1 cellular context compared by ENCODE assay signal in the genomic region with DNA sequence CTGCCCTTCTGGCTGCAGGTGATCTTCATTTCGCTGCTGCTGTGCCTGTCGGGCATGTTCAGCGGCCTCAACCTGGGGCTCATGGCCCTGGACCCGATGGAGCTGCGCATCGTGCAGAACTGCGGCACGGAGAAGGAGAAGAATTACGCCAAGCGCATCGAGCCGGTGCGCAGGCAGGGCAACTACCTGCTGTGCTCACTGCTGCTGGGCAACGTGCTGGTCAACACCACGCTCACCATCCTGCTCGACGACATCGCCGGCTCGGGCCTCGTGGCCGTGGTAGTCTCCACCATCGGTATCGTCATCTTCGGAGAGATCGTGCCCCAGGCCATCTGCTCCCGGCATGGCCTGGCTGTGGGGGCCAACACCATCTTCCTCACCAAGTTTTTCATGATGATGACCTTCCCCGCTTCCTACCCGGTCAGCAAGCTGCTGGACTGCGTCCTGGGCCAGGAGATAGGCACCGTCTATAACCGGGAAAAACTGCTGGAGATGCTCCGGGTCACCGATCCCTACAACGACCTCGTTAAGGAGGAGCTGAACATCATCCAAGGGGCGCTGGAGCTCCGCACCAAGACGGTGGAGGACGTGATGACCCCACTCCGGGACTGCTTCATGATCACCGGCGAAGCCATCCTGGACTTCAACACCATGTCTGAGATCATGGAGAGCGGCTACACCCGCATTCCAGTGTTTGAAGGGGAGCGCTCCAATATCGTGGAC.
TF ChIP-seq lines count a peak whose summit lies in the region.

No MANE protein-coding gene starts in this region.

TF ChIP-seq in H1, 55 proteins besides CTCF, POLR2A, EP300 and RAD21:
- TF ChIP-seq RFX5 (IDR thresholded peaks at IDR 0.05; ENCODE audit: borderline replicate concordance, low read depth, low read length) (no peak), GABPA (IDR thresholded peaks at IDR 0.05; ENCODE audit: borderline replicate concordance, insufficient read depth, low read length) (no peak), TAF1 (IDR thresholded peaks at IDR 0.05; ENCODE audit: low read depth, low read length) (0 out of 2 replicates have a peak, but pooled peaks have one; percentile 37), EZH2 (IDR thresholded peaks at IDR 0.05; ENCODE audit: low read depth, low read length, severe bottlenecking) (peak; percentile 69), RNF2 (IDR thresholded peaks at IDR 0.05; ENCODE audit: borderline replicate concordance, low read depth, low read length, missing control alignments, poor library complexity, severe bottlenecking) (peak; percentile 71), RBBP5 (IDR thresholded peaks at IDR 0.05; ENCODE audit: borderline replicate concordance, low read depth, low read length) (peak; percentile 84), ASH2L (IDR thresholded peaks at IDR 0.05; ENCODE audit: low read length) (peak; percentile 80), TEAD4 (IDR thresholded peaks at IDR 0.05; ENCODE audit: low read depth, low read length) (peak; percentile 4; the same call in 1 of the 2 replicates), RXRA (IDR thresholded peaks at IDR 0.05; ENCODE audit: insufficient read depth, low read depth, low read length) (no peak), SIN3A (conservative IDR thresholded peaks at IDR 0.05 in 1 of 2, IDR thresholded peaks at IDR 0.05 in 1 of 2; ENCODE audit: low read depth in 1 of 2, low read length in 2 of 2) (peak in 1 of 2 experiments; percentile 50; a peak in 1 of 4 replicates), KDM4A (IDR thresholded peaks at IDR 0.05; ENCODE audit: low read depth, low read length, severe bottlenecking) (peak; percentile 66), SUZ12 (IDR thresholded peaks at IDR 0.05; ENCODE audit: low read length) (peak; percentile 37; the same call in 1 of the 2 replicates), CREB1 (IDR thresholded peaks at IDR 0.05) (peak; percentile 21; the same call in 1 of the 2 replicates), CTBP2 (IDR thresholded peaks at IDR 0.05; ENCODE audit: borderline replicate concordance, insufficient read depth, insufficient read length, low read length) (peak; percentile 83), FOSL1 (IDR thresholded peaks at IDR 0.05; ENCODE audit: insufficient read depth, low read depth, low read length) (no peak)
- TF ChIP-seq, protein P1, sequence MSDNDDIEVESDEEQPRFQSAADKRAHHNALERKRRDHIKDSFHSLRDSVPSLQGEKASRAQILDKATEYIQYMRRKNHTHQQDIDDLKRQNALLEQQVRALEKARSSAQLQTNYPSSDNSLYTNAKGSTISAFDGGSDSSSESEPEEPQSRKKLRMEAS (IDR thresholded peaks at IDR 0.05): peak; percentile 100
- TF ChIP-seq, protein P2, sequence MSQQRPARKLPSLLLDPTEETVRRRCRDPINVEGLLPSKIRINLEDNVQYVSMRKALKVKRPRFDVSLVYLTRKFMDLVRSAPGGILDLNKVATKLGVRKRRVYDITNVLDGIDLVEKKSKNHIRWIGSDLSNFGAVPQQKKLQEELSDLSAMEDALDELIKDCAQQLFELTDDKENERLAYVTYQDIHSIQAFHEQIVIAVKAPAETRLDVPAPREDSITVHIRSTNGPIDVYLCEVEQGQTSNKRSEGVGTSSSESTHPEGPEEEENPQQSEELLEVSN (IDR thresholded peaks at IDR 0.05): peak; percentile 96
